In genomic region chrX:145886469-145886868, GRCh38 we compare ENCODE assay signal across 8 cellular contexts.
"Had no signal": no experiment of that assay in that cellular context is flagged by ENCODE, and none has a peak within 500 bp of the region (broad histone marks: within the 10 kb centered on the region; RNA-seq: fewer than 3 reads in every experiment).

No MANE protein-coding gene starts in this region.

- H3K27ac Mint-ChIP-seq: IgD-negative memory B cell had no signal

- H3K27me3 Mint-ChIP-seq: IgD-negative memory B cell had no signal

- H3K4me2 ChIP-seq: KMS-11 had no signal

- DNase-seq: IMR-90, KBM-7, KG1 had no signal

- H3K9ac ChIP-seq: KMS-11 had no signal

- H3K4me3 Mint-ChIP-seq: IgD-negative memory B cell had no signal

- ATAC-seq: HepG2 had no signal

- H3K27ac ChIP-seq: HL-60, KMS-11 had no signal

- H3K36me3 Mint-ChIP-seq: IgD-negative memory B cell had no signal

- FAIRE-seq: HepG2, HTR-8/SVneo had no signal
